Comparison of ENCODE assay signal across 12 cellular contexts in genomic region chr17:57113656-57114055, GRCh38.
"Had no signal": no experiment of that assay in that cellular context is flagged by ENCODE, and none has a peak within 500 bp of the region (broad histone marks: within the 10 kb centered on the region; RNA-seq: fewer than 3 reads in every experiment).

No MANE protein-coding gene starts in this region.

- H3K9me3 ChIP-seq: SK-N-SH had no signal

- H3K4me2 ChIP-seq: SK-N-SH had no signal

- H3K27ac Mint-ChIP-seq: activated CD4-positive, alpha-beta memory T cell treated with anti-CD3 and anti-CD28 coated beads, Interleukin-2, amount 10 ng/mL, durations not matched to agents 7 days and 5 days; activated naive CD4-positive, alpha-beta T cell treated with anti-CD3 and anti-CD28 coated beads, Interleukin-2, amount 10 ng/mL, durations not matched to agents 7 days and 5 days; activated naive CD8-positive, alpha-beta T cell treated with anti-CD3 and anti-CD28 coated beads, Interleukin-2, amount 50 U/mL, for 24 hours; stimulated activated naive CD8-positive, alpha-beta T cell treated with anti-CD3 and anti-CD28 coated beads, Interleukin-15, Interleukin-2, amounts not matched to agents 100 ng/mL and 50 ng/mL, for 24 hours; type B pancreatic cell had no signal

- H3K4me3 Mint-ChIP-seq: activated CD4-positive, alpha-beta memory T cell treated with anti-CD3 and anti-CD28 coated beads, Interleukin-2, amount 10 ng/mL, durations not matched to agents 7 days and 5 days; activated naive CD4-positive, alpha-beta T cell treated with anti-CD3 and anti-CD28 coated beads, Interleukin-2, amount 10 ng/mL, durations not matched to agents 7 days and 5 days; activated naive CD8-positive, alpha-beta T cell treated with anti-CD3 and anti-CD28 coated beads, Interleukin-2, amount 50 U/mL, for 24 hours; activated T-cell treated with anti-CD3 and anti-CD28 coated beads, Interleukin-2, amount 50 U/mL, for 4 hours; brain; central memory CD8-positive, alpha-beta T cell; stimulated activated naive CD8-positive, alpha-beta T cell treated with anti-CD3 and anti-CD28 coated beads, Interleukin-15, Interleukin-2, amounts not matched to agents 100 ng/mL and 50 ng/mL, for 24 hours; type B pancreatic cell had no signal

- ATAC-seq: activated naive CD8-positive, alpha-beta T cell treated with anti-CD3 and anti-CD28 coated beads, Interleukin-2, amount 50 U/mL, for 24 hours had no signal

- H3K27me3 Mint-ChIP-seq: activated CD4-positive, alpha-beta memory T cell treated with anti-CD3 and anti-CD28 coated beads, Interleukin-2, amount 10 ng/mL, durations not matched to agents 7 days and 5 days; activated naive CD4-positive, alpha-beta T cell treated with anti-CD3 and anti-CD28 coated beads, Interleukin-2, amount 10 ng/mL, durations not matched to agents 7 days and 5 days; activated naive CD8-positive, alpha-beta T cell treated with anti-CD3 and anti-CD28 coated beads, Interleukin-2, amount 50 U/mL, for 24 hours; central memory CD8-positive, alpha-beta T cell; stimulated activated naive CD8-positive, alpha-beta T cell treated with anti-CD3 and anti-CD28 coated beads, Interleukin-15, Interleukin-2, amounts not matched to agents 100 ng/mL and 50 ng/mL, for 24 hours; type B pancreatic cell had no signal

- H3K27ac ChIP-seq: skin epidermis had no signal

- H3K9ac ChIP-seq: SK-N-SH had no signal

- DNase-seq: cortex of kidney, occipital lobe had no signal

- H3K9me3 Mint-ChIP-seq: activated CD4-positive, alpha-beta memory T cell treated with anti-CD3 and anti-CD28 coated beads, Interleukin-2, amount 10 ng/mL, durations not matched to agents 7 days and 5 days; activated naive CD4-positive, alpha-beta T cell treated with anti-CD3 and anti-CD28 coated beads, Interleukin-2, amount 10 ng/mL, durations not matched to agents 7 days and 5 days; activated naive CD8-positive, alpha-beta T cell treated with anti-CD3 and anti-CD28 coated beads, Interleukin-2, amount 50 U/mL, for 24 hours; activated T-cell treated with anti-CD3 and anti-CD28 coated beads, Interleukin-2, amount 50 U/mL, for 4 hours; brain; central memory CD8-positive, alpha-beta T cell; stimulated activated naive CD8-positive, alpha-beta T cell treated with anti-CD3 and anti-CD28 coated beads, Interleukin-15, Interleukin-2, amounts not matched to agents 100 ng/mL and 50 ng/mL, for 24 hours; type B pancreatic cell had no signal

- H3K4me1 Mint-ChIP-seq: activated CD4-positive, alpha-beta memory T cell treated with anti-CD3 and anti-CD28 coated beads, Interleukin-2, amount 10 ng/mL, durations not matched to agents 7 days and 5 days; activated naive CD4-positive, alpha-beta T cell treated with anti-CD3 and anti-CD28 coated beads, Interleukin-2, amount 10 ng/mL, durations not matched to agents 7 days and 5 days; activated naive CD8-positive, alpha-beta T cell treated with anti-CD3 and anti-CD28 coated beads, Interleukin-2, amount 50 U/mL, for 24 hours; central memory CD8-positive, alpha-beta T cell had no signal

- H3K4me3 ChIP-seq: skin epidermis had no signal
